Comparison of ENCODE assay signal across 1 cellular context in genomic region chr1:202047977-202048376, GRCh38.
TF ChIP-seq lines count a peak whose summit lies in the region.

No MANE protein-coding gene starts in this region.

TF ChIP-seq in HepG2, 621 proteins besides CTCF, POLR2A, EP300 and RAD21 (continued from another document):
- peak; percentile 50; the same call in 1 of the 2 replicates for TF ChIP-seq PAXIP1 (CRISPR knock-in tag; conservative IDR thresholded peaks at IDR 0.05)
- TF ChIP-seq ATF6 (CRISPR knock-in tag; conservative IDR thresholded peaks at IDR 0.05) = no peak
- TF ChIP-seq ZNF614 (CRISPR knock-in tag; IDR thresholded peaks at IDR 0.05; ENCODE audit: borderline replicate concordance) = no peak
- no peak for TF ChIP-seq ZNF251 (CRISPR knock-in tag; IDR thresholded peaks at IDR 0.05)
- peak; percentile 37; the same call in 1 of the 2 replicates for TF ChIP-seq PHF21A (CRISPR knock-in tag; IDR thresholded peaks at IDR 0.05)
- TF ChIP-seq XBP1 (CRISPR knock-in tag; IDR thresholded peaks at IDR 0.05) = no peak
- no peak for TF ChIP-seq PAWR (CRISPR knock-in tag; IDR thresholded peaks at IDR 0.05; ENCODE audit: borderline replicate concordance)
- TF ChIP-seq KLF15 (CRISPR knock-in tag; IDR thresholded peaks at IDR 0.05; ENCODE audit: borderline replicate concordance) = no peak
- TF ChIP-seq HNRNPH1 (optimal IDR thresholded peaks at IDR 0.05; ENCODE audit: low read depth, low read length) = no peak
- TF ChIP-seq ZNF276 (CRISPR knock-in tag; IDR thresholded peaks at IDR 0.05; ENCODE audit: low read depth) = no peak
- no peak for TF ChIP-seq SP4 (CRISPR knock-in tag; IDR thresholded peaks at IDR 0.05)
- TF ChIP-seq ZIK1 (CRISPR knock-in tag; IDR thresholded peaks at IDR 0.05; ENCODE audit: borderline replicate concordance, low read depth) = no peak
- TF ChIP-seq NCOA2 (CRISPR knock-in tag; IDR thresholded peaks at IDR 0.05) = 0 out of 2 replicates have a peak, but pooled peaks have one; percentile 16
- no peak for TF ChIP-seq ZNF260 (CRISPR knock-in tag; IDR thresholded peaks at IDR 0.05; ENCODE audit: borderline replicate concordance, low read depth)
- TF ChIP-seq ZBTB7A (CRISPR knock-in tag; IDR thresholded peaks at IDR 0.05) = no peak
- TF ChIP-seq SAP130 (CRISPR knock-in tag; IDR thresholded peaks at IDR 0.05; ENCODE audit: low read depth) = peak; percentile 32; the same call in 1 of the 2 replicates
- TF ChIP-seq ZBTB2 (CRISPR knock-in tag; IDR thresholded peaks at IDR 0.05; ENCODE audit: low read depth) = no peak
- no peak for TF ChIP-seq SOX6 (IDR thresholded peaks at IDR 0.05)
- peak; percentile 68 for TF ChIP-seq SOX6 (CRISPR knock-in tag; IDR thresholded peaks at IDR 0.05)
- no peak for TF ChIP-seq MAFF (IDR thresholded peaks at IDR 0.05; ENCODE audit: low read depth, low read length)
- no peak for TF ChIP-seq SP5 (CRISPR knock-in tag; IDR thresholded peaks at IDR 0.05; ENCODE audit: borderline replicate concordance, low read depth)
- TF ChIP-seq ZNF44 (CRISPR knock-in tag; IDR thresholded peaks at IDR 0.05) = no peak
- peak; percentile 27; the same call in 1 of the 2 replicates for TF ChIP-seq GATAD2A (CRISPR knock-in tag; IDR thresholded peaks at IDR 0.05)
- no peak for TF ChIP-seq FOXO4 (CRISPR knock-in tag; conservative IDR thresholded peaks at IDR 0.05)
- TF ChIP-seq FOXP1 (IDR thresholded peaks at IDR 0.05) = no peak
- TF ChIP-seq FOXP1 (CRISPR knock-in tag; IDR thresholded peaks at IDR 0.05) = peak; percentile 33; the same call in 1 of the 2 replicates
- no peak for TF ChIP-seq ZNF567 (CRISPR knock-in tag; IDR thresholded peaks at IDR 0.05; ENCODE audit: borderline replicate concordance)
- TF ChIP-seq ZNF530 (CRISPR knock-in tag; IDR thresholded peaks at IDR 0.05; ENCODE audit: low read depth) = no peak
- TF ChIP-seq RXRB (CRISPR knock-in tag; IDR thresholded peaks at IDR 0.05; ENCODE audit: borderline replicate concordance) = peak; percentile 26; the same call in 1 of the 2 replicates
- no peak for TF ChIP-seq NR2F6 (IDR thresholded peaks at IDR 0.05)
- TF ChIP-seq NR2F6 (CRISPR knock-in tag; IDR thresholded peaks at IDR 0.05) = no peak
- TF ChIP-seq ZNF34 (CRISPR knock-in tag; IDR thresholded peaks at IDR 0.05; ENCODE audit: borderline replicate concordance) = no peak
- TF ChIP-seq ZNF263 (CRISPR knock-in tag; IDR thresholded peaks at IDR 0.05) = no peak
- no peak for TF ChIP-seq ZNF264 (CRISPR knock-in tag; IDR thresholded peaks at IDR 0.05)
- no peak for TF ChIP-seq ZNF335 (CRISPR knock-in tag; IDR thresholded peaks at IDR 0.05)
- TF ChIP-seq TCF12 (IDR thresholded peaks at IDR 0.05) = no peak
- TF ChIP-seq TCF12 (CRISPR knock-in tag; IDR thresholded peaks at IDR 0.05) = no peak
